In the genomic region with DNA sequence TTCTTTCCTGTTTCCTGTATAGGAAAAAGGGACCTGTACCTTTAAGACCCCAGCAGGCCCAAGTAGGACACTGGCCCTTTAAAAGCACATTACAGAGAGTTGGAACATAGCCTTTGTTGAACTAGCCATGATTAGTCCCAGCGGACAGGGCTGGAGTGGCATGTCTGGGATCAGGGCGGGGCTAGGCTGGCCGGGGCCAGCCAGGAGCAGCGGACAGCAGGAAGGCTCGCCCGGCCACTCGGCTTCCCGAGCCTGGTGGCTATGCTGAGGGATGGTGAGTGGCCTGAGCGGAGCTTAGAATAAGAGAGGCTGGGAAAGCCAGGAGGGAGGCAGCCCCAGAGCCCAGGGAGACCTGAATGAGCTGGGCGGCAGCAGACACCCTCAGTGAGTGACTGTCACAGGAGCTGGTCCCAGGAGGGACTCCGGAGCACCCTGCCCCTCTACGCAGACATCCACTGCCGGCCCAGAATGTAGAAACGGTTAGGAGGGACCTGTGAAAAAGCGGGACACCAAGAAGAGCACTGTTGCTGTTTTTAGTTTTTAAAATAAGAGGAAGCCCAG, we compare ENCODE assay signal across 8 cellular contexts.
DNase-seq lines count a peak whose midpoint lies in the region; TF ChIP-seq lines count a peak whose summit lies in the region.

No MANE protein-coding gene starts in this region.

- peak overlapping the region; percentile 72 for H3K27ac ChIP-seq in caudate nucleus (ENCODE audit: low read depth, low read length)

- TF ChIP-seq CTCF in GM20000 (IDR thresholded peaks at IDR 0.05; ENCODE audit: extremely low read depth, missing control alignments), result no peak

- DNase-seq in AG08395 (ENCODE audit: low spot score), result peak; percentile 94
- peak; percentile 86 for DNase-seq in NCI-H2029 (lab: John Stamatoyannopoulos, UW)
- peak in 54 of 61 donors; percentile 19 to 88 (median 51) for DNase-seq in caudate nucleus (lab: John Stamatoyannopoulos, UW)
- DNase-seq in islet precursor cell, result peak; percentile 96
- peak; percentile 53 for DNase-seq in smooth muscle cell of the brain vasculature (ENCODE audit: low read depth, low spot score)
- no peak for DNase-seq in NCI-H524 (lab: John Stamatoyannopoulos, UW)
- no peak for DNase-seq in stimulated activated CD4-positive, alpha-beta T cell treated with anti-CD3 and anti-CD28 coated beads, Interleukin-2, amount 100 ng/mL, for 48 hours
- no peak for DNase-seq in GM20000 (ENCODE audit: low spot score)

Comparison
In these comparisons a context has a peak if more than half of its experiments do, and no peak if none do; other contexts are left out.
1. DNase-seq: peak in AG08395 (single experiment), NCI-H2029 (single experiment), caudate nucleus (54 of 61), islet precursor cell (single experiment) and smooth muscle cell of the brain vasculature (single experiment); none in NCI-H524 (0 of 2), stimulated activated CD4-positive, alpha-beta T cell treated with anti-CD3 and anti-CD28 coated beads, Interleukin-2, amount 100 ng/mL, for 48 hours (0 of 2) and GM20000 (single experiment).